21 cellular contexts compared by ENCODE assay signal in genomic region chr2:206968139-206969086, GRCh38. TPM values are rescaled to one million over a fixed set of nuclear protein-coding genes. Genes with fewer than 3 reads are reported as not detected.
DNase-seq lines count a peak whose midpoint lies in the region; ATAC-seq and TF ChIP-seq lines count a peak whose summit lies in the region.
"Had no signal": no experiment of that assay in that cellular context is flagged by ENCODE, and none has a peak within 500 bp of the region (broad histone marks: within the 10 kb centered on the region; RNA-seq: fewer than 3 reads in every experiment).

No MANE protein-coding gene starts in this region.

- no peak overlapping the region for H3K4me2 ChIP-seq in GM23338

- peaks cover 17% of the 10 kb centered on the region for H3K4me1 Mint-ChIP-seq in GM23338
- H3K4me1 Mint-ChIP-seq: CD4-positive, CD25-positive, alpha-beta regulatory T cell had no signal

- H3K36me3 ChIP-seq in right lobe of liver (no peaks in the 10 kb centered on the region), GM23338 (ENCODE audit: insufficient read depth) (no peaks in the 10 kb centered on the region)
- H3K36me3 ChIP-seq: colonic mucosa, SJSA1 had no signal

- no peak for DNase-seq in left cardiac atrium
- no peak for DNase-seq in Right ventricle myocardium superior
- DNase-seq in cerebellar cortex (ENCODE audit: low spot score), result peak; percentile 15
- peak in 1 of 3 donors; percentile 56 for DNase-seq in right lobe of liver
- DNase-seq in HuH-7 (ENCODE audit: low spot score), result no peak
- no peak for DNase-seq in GM23338 (ENCODE audit: low spot score)
- DNase-seq in mesenteric fat pad (ENCODE audit: low spot score), result no peak
- DNase-seq: activated CD4-positive, alpha-beta T cell treated with anti-CD3 and anti-CD28 coated beads for 48 hours; activated effector memory CD4-positive, alpha-beta T cell treated with anti-CD3 and anti-CD28 coated beads, Interleukin-2, amount 50 U/mL, for 16 hours; amygdala; CD4-positive, CD25-positive, alpha-beta regulatory T cell; colonic mucosa; NCI-H146; psoas muscle; stimulated activated naive CD4-positive, alpha-beta T cell had no signal

- intact Hi-C loops in left cardiac atrium (cut with DNase I), result no loop called here
- intact Hi-C loops in Right ventricle myocardium superior (cut with DNase I), result no loop called here
- intact Hi-C loops in right lobe of liver (cut with DNase I), result no loop called here

- no peak overlapping the region for H3K4me3 Mint-ChIP-seq in GM23338
- H3K4me3 Mint-ChIP-seq: natural killer cell treated with Interleukin-12 subunit alpha and Interleukin-12 subunit beta and Interleukin-15 and Interleukin-18, amount 100 ng/mL, for 72 hours had no signal

- 46% methylated on average over 7 of the region's 7 CpGs for WGBS in right lobe of liver (ENCODE audit: insufficient coverage, low coverage, low lambda C conversion rate, missing lambda C conversion rate)

- no peak for TF ChIP-seq POLR2A in right lobe of liver (IDR thresholded peaks at IDR 0.05)

- H3K27me3 ChIP-seq in right lobe of liver (no peaks in the 10 kb centered on the region), GM23338 (ENCODE audit: insufficient read depth) (no peaks in the 10 kb centered on the region)
- H3K27me3 ChIP-seq: colonic mucosa, SJSA1 had no signal

- no peak overlapping the region for H3K27ac Mint-ChIP-seq in GM23338
- H3K27ac Mint-ChIP-seq: natural killer cell treated with Interleukin-12 subunit alpha and Interleukin-12 subunit beta and Interleukin-15 and Interleukin-18, amount 100 ng/mL, for 72 hours had no signal

- peaks cover 9% of the 10 kb centered on the region; the same call in 1 of the 2 replicates for H3K9me2 ChIP-seq in GM23338 (ENCODE audit: insufficient read depth)

- no peaks in the 10 kb centered on the region for H3K9me3 Mint-ChIP-seq in GM23338
- H3K9me3 Mint-ChIP-seq: CD4-positive, CD25-positive, alpha-beta regulatory T cell; natural killer cell treated with Interleukin-12 subunit alpha and Interleukin-12 subunit beta and Interleukin-15 and Interleukin-18, amount 100 ng/mL, for 72 hours had no signal

- H3K9me3 ChIP-seq in right lobe of liver, result no peaks in the 10 kb centered on the region
- H3K9me3 ChIP-seq: colonic mucosa, psoas muscle, SJSA1 had no signal

- H3K79me2 ChIP-seq in GM23338 (replicated peaks; ENCODE audit: insufficient read depth), result no peaks in the 10 kb centered on the region

- no peaks in the 10 kb centered on the region for H3F3A ChIP-seq in GM23338 (replicated peaks; ENCODE audit: low read depth)

- H2AFZ ChIP-seq in GM23338, result no peak overlapping the region

- H3K27ac ChIP-seq in right lobe of liver (peak overlapping the region in 1 of 3 donors; percentile 10), GM23338 (ENCODE audit: low read depth) (no peak overlapping the region)
- H3K27ac ChIP-seq: colonic mucosa, psoas muscle, SJSA1 had no signal

- no peaks in the 10 kb centered on the region for H3K36me3 Mint-ChIP-seq in GM23338 (ENCODE audit: low read depth)
- H3K36me3 Mint-ChIP-seq: CD4-positive, CD25-positive, alpha-beta regulatory T cell; natural killer cell treated with Interleukin-12 subunit alpha and Interleukin-12 subunit beta and Interleukin-15 and Interleukin-18, amount 100 ng/mL, for 72 hours had no signal

- H3K4me1 ChIP-seq in right lobe of liver, result peaks cover 0 to 31% (median 0%) of the 10 kb centered on the region in 4 donors
- H3K4me1 ChIP-seq in GM23338 (ENCODE audit: insufficient read depth), result peaks cover 18% of the 10 kb centered on the region
- H3K4me1 ChIP-seq: colonic mucosa, SJSA1 had no signal

- no peaks in the 10 kb centered on the region for H3K27me3 Mint-ChIP-seq in GM23338 (ENCODE audit: insufficient read depth, low read depth, poor library complexity)
- H3K27me3 Mint-ChIP-seq: natural killer cell treated with Interleukin-12 subunit alpha and Interleukin-12 subunit beta and Interleukin-15 and Interleukin-18, amount 100 ng/mL, for 72 hours had no signal

- ATAC-seq in left cardiac atrium (peak; percentile 34 to 45), Right ventricle myocardium superior (ENCODE audit: poor library complexity) (no peak), right lobe of liver (peak; percentile 79 to 92 (median 88)), GM23338 (no peak), GM19324 (IDR thresholded peaks at IDR 0.05; ENCODE audit: low FRiP score, unreplicated experiment) (no peak)
- ATAC-seq: natural killer cell treated with Interleukin-12 subunit alpha and Interleukin-12 subunit beta and Interleukin-15 and Interleukin-18, amount 100 ng/mL, for 72 hours had no signal

- TF ChIP-seq CTCF in right lobe of liver (IDR thresholded peaks at IDR 0.05), result no peak
- no peak for TF ChIP-seq CTCF in GM23338 (conservative IDR thresholded peaks at IDR 0.05; ENCODE audit: low read depth in 2 of 2)

- no peaks in the 10 kb centered on the region for H4K20me1 ChIP-seq in GM23338 (replicated peaks; ENCODE audit: insufficient read depth)

- no peak overlapping the region for H3K4me3 ChIP-seq in right lobe of liver
- no peak overlapping the region for H3K4me3 ChIP-seq in GM23338
- H3K4me3 ChIP-seq: colonic mucosa, psoas muscle, SJSA1 had no signal

TF ChIP-seq in GM23338, 12 proteins besides CTCF, POLR2A, EP300 and RAD21 (continues in another document):
- TF ChIP-seq REST (IDR thresholded peaks at IDR 0.05; ENCODE audit: unreplicated experiment) (no peak), STAT1 (IDR thresholded peaks at IDR 0.05; ENCODE audit: unreplicated experiment) (no peak), ZNF331 (CRISPR knock-in tag; IDR thresholded peaks at IDR 0.05; ENCODE audit: low read depth) (no peak), EZH2phosphoT487 (IDR thresholded peaks at IDR 0.05; ENCODE audit: unreplicated experiment) (no peak), ETS1 (IDR thresholded peaks at IDR 0.05) (no peak), ZNF114 (CRISPR knock-in tag; IDR thresholded peaks at IDR 0.05) (no peak), POLR2AphosphoS5 (IDR thresholded peaks at IDR 0.05; ENCODE audit: low read depth) (no peak), CREB1 (CRISPR knock-in tag; IDR thresholded peaks at IDR 0.05; ENCODE audit: low read depth) (no peak), EZH2 (IDR thresholded peaks at IDR 0.05; ENCODE audit: low read depth, unreplicated experiment) (no peak), NANOG (IDR thresholded peaks at IDR 0.05; ENCODE audit: borderline replicate concordance) (no peak)

RNA-seq across cellular contexts. Expression of gene CPO, which starts 29.1 kb away (rescaled TPM):
- total RNA-seq in left cardiac atrium (under 1 TPM; 0.34 to 0.50 TPM), Right ventricle myocardium superior (not detected), right lobe of liver (under 1 TPM in 4 of 6 experiments, not detected in 2; 0.22 to 0.46 (median 0.34) TPM), mesenteric fat pad (0.84 TPM)
- 0.94 TPM in 1 of 2 replicates, not detected in the other for total RNA-seq in GM23338 (2014; rRNA removed; shearing (Covaris generic))
- polyA plus RNA-seq in GM23338 (2016; fragmentation: Nextera tagmentation; extraction: Ambion mirVana), result 0.90 and 0.91 TPM in 2 replicates
- total RNA-seq: CD4-positive, CD25-positive, alpha-beta regulatory T cell; colonic mucosa; glomerular endothelial cell; lung microvascular endothelial cell; natural killer cell treated with Interleukin-12 subunit alpha and Interleukin-12 subunit beta and Interleukin-15 and Interleukin-18, amount 100 ng/mL, for 72 hours; SJSA1; ureter had no signal
- polyA plus RNA-seq: CD4-positive, CD25-positive, alpha-beta regulatory T cell had no signal

Comparison
In these comparisons a context has a peak if more than half of its experiments do, and no peak if none do; other contexts are left out.
1. ATAC-seq: peak in left cardiac atrium (2 of 2) and right lobe of liver (4 of 4); none in Right ventricle myocardium superior (single experiment), GM23338 (single experiment) and GM19324 (single experiment).